Comparison of ENCODE assay signal across 15 cellular contexts in genomic region chr19:18506101-18506534, GRCh38. TPM values are rescaled to one million over a fixed set of nuclear protein-coding genes. Genes with fewer than 3 reads are reported as not detected.
DNase-seq lines count a peak whose midpoint lies in the region; ATAC-seq and TF ChIP-seq lines count a peak whose summit lies in the region.
"Had no signal": no experiment of that assay in that cellular context is flagged by ENCODE, and none has a peak within 500 bp of the region (broad histone marks: within the 10 kb centered on the region; RNA-seq: fewer than 3 reads in every experiment).

No MANE protein-coding gene starts in this region.

- H3K4me3 ChIP-seq in coronary artery, result no peak overlapping the region
- no peak overlapping the region for H3K4me3 ChIP-seq in mucosa of descending colon
- H3K4me3 ChIP-seq in vagina, result no peak overlapping the region

- intact Hi-C loops in mucosa of descending colon (cut with DNase I, micrococcal nuclease), result no loop called here
- intact Hi-C loops in vagina (cut with DNase I), result no loop called here

- H3K9me3 ChIP-seq in mucosa of descending colon, result no peaks in the 10 kb centered on the region
- H3K9me3 ChIP-seq in vagina, result no peaks in the 10 kb centered on the region

- peaks cover 56% of the 10 kb centered on the region for H3K4me1 Mint-ChIP-seq in activated naive CD4-positive, alpha-beta T cell treated with anti-CD3 and anti-CD28 coated beads, Interleukin-2, amount 10 ng/mL, durations not matched to agents 7 days and 5 days

- H3K4me1 ChIP-seq in mucosa of descending colon (ENCODE audit: low read depth), result peaks cover 75% of the 10 kb centered on the region
- H3K4me1 ChIP-seq in vagina, result peaks cover 96% of the 10 kb centered on the region

- no peaks in the 10 kb centered on the region for H3K27me3 Mint-ChIP-seq in activated naive CD4-positive, alpha-beta T cell treated with anti-CD3 and anti-CD28 coated beads, Interleukin-2, amount 10 ng/mL, durations not matched to agents 7 days and 5 days

- no peaks in the 10 kb centered on the region for H3K9me3 Mint-ChIP-seq in activated naive CD4-positive, alpha-beta T cell treated with anti-CD3 and anti-CD28 coated beads, Interleukin-2, amount 10 ng/mL, durations not matched to agents 7 days and 5 days
- H3K9me3 Mint-ChIP-seq: nephron progenitor cell had no signal

- CTCF ChIA-PET in activated naive CD4-positive, alpha-beta T cell treated with anti-CD3 and anti-CD28 coated beads, Interleukin-2, amount 10 ng/mL, durations not matched to agents 7 days and 5 days (lab: Charles Lee), result interaction anchor here (0.7 to 3.0 kb wide), 3 partner anchors 15 to 83 kb away, joined by 3 to 20 read pairs (median 7); partner anchors contain the start of genes ELL and REX1BD

- H3K27ac Mint-ChIP-seq in activated naive CD4-positive, alpha-beta T cell treated with anti-CD3 and anti-CD28 coated beads, Interleukin-2, amount 10 ng/mL, durations not matched to agents 7 days and 5 days, result peak overlapping the region; percentile 71
- H3K27ac Mint-ChIP-seq: nephron progenitor cell had no signal

- DNase-seq in activated naive CD4-positive, alpha-beta T cell treated with anti-CD3 and anti-CD28 coated beads, Interleukin-2, amount 10 ng/mL, durations not matched to agents 7 days and 5 days, result no peak
- no peak for DNase-seq in activated naive CD4-positive, alpha-beta T cell treated with Interleukin-2 at 50 U/mL for 16 hours
- DNase-seq in coronary artery (ENCODE audit: low spot score) (no peak), mucosa of descending colon (peak in 2 of 3 donors; percentile 53 to 71), vagina (ENCODE audit: extremely low spot score in 2 of 2) (no peak), LoVo (ENCODE audit: low spot score) (no peak), NCI-H2196 (lab: John Stamatoyannopoulos, UW; ENCODE audit: unreplicated experiment) (no peak)
- DNase-seq: activated CD4-positive, alpha-beta T cell treated with anti-CD3 and anti-CD28 coated beads, Interleukin-2, amount 50 U/mL, for 4 hours; NCI-H1092 treated with DMSO at 0.1 percent for 48 hours; nephron progenitor cell; NK-92 treated with Interleukin-12 subunit alpha and Interleukin-12 subunit beta, amount 100 ng/mL, for 24 hours; stimulated activated CD4-positive, alpha-beta T cell treated with anti-CD3 and anti-CD28 coated beads, Interleukin-15, amount 100 ng/mL, for 24 hours; SW 1271 had no signal

- H3K4me3 Mint-ChIP-seq in activated naive CD4-positive, alpha-beta T cell treated with anti-CD3 and anti-CD28 coated beads, Interleukin-2, amount 10 ng/mL, durations not matched to agents 7 days and 5 days, result no peak overlapping the region
- H3K4me3 Mint-ChIP-seq: nephron progenitor cell had no signal

- TF ChIP-seq POLR2A in vagina (IDR thresholded peaks at IDR 0.05), result no peak

- H3K27ac ChIP-seq in coronary artery (peak overlapping the region; percentile 48 to 79), vagina (peak overlapping the region; percentile 82)
- H3K27ac ChIP-seq: HL-60 had no signal

- peaks cover 2% of the 10 kb centered on the region for H3K36me3 Mint-ChIP-seq in activated naive CD4-positive, alpha-beta T cell treated with anti-CD3 and anti-CD28 coated beads, Interleukin-2, amount 10 ng/mL, durations not matched to agents 7 days and 5 days

- no peak for ATAC-seq in mucosa of descending colon
- no peak for ATAC-seq in GM18502 (IDR thresholded peaks at IDR 0.05; ENCODE audit: poor library complexity, unreplicated experiment)

- TF ChIP-seq CTCF in coronary artery (IDR thresholded peaks at IDR 0.05) (no peak), mucosa of descending colon (IDR thresholded peaks at IDR 0.05) (no peak), vagina (IDR thresholded peaks at IDR 0.05) (no peak)

- no peaks in the 10 kb centered on the region for H3K27me3 ChIP-seq in vagina

- H3K36me3 ChIP-seq in mucosa of descending colon (ENCODE audit: low read depth) (no peaks in the 10 kb centered on the region), vagina (no peaks in the 10 kb centered on the region)

RNA-seq across cellular contexts. Expression of gene ELL, which starts 15.8 kb away (rescaled TPM):
- total RNA-seq in mucosa of descending colon, result 10 to 100 TPM; 17.8 to 21.6 (median 18.9) TPM
- total RNA-seq in vagina, result 25.3 TPM

RNA-seq across cellular contexts. Expression of gene FKBP8, which starts 37.3 kb away (rescaled TPM):
- total RNA-seq in mucosa of descending colon (100 to 1,000 TPM; 152 to 256 (median 162) TPM), vagina (376 TPM)

RNA-seq across cellular contexts. Expression of gene KXD1, which starts 51.6 kb away (rescaled TPM):
- total RNA-seq in mucosa of descending colon (10 to 100 TPM; 63.2 to 76.9 (median 68.8) TPM), vagina (131 TPM)

Comparison
In these comparisons a context has a peak if more than half of its experiments do, and no peak if none do; other contexts are left out.
1. DNase-seq: peak in mucosa of descending colon (2 of 3); none in activated naive CD4-positive, alpha-beta T cell treated with anti-CD3 and anti-CD28 coated beads, Interleukin-2, amount 10 ng/mL, durations not matched to agents 7 days and 5 days (single experiment), activated naive CD4-positive, alpha-beta T cell treated with Interleukin-2 at 50 U/mL for 16 hours (single experiment), coronary artery (single experiment), vagina (0 of 2), LoVo (single experiment) and NCI-H2196 (single experiment).